26 cellular contexts compared by ENCODE assay signal in genomic region chr12:123004287-123004686, GRCh38.
"Had no signal": no experiment of that assay in that cellular context is flagged by ENCODE, and none has a peak within 500 bp of the region (broad histone marks: within the 10 kb centered on the region; RNA-seq: fewer than 3 reads in every experiment).

No MANE protein-coding gene starts in this region.

- DNase-seq: heart right ventricle; hippocampal formation; kidney glomerular epithelial cell; left cardiac atrium; lower lobe of right lung; mammary epithelial cell; mesenchymal stem cell; retina; right lobe of liver; stimulated activated CD4-positive, alpha-beta T cell treated with anti-CD3 and anti-CD28 coated beads, Interleukin-1b, Interleukin-23, amount 100 ng/mL, for 48 hours; stimulated activated CD4-positive, alpha-beta T cell treated with anti-CD3 and anti-CD28 coated beads, Interleukin-2, amount 100 ng/mL, for 48 hours; stimulated activated CD4-positive, alpha-beta T cell treated with anti-CD3 and anti-CD28 coated beads, Interleukin-4, amount 100 ng/mL, for 4 hours; stimulated activated CD8-positive, alpha-beta memory T cell treated with anti-CD3 and anti-CD28 coated beads, Interleukin-4, amount 100 ng/mL, for 48 hours; stimulated activated naive B cell treated with anti-CD40 and anti-IgM and Interleukin-4, amounts not matched to agents 10 μg/mL and 1 μg/mL and 100 μg/mL, for 72 hours; stimulated activated naive CD8-positive, alpha-beta T cell treated with anti-CD3 and anti-CD28 coated beads, Interleukin-15, Interleukin-2, amounts not matched to agents 100 U/mL and 50 U/mL, for 24 hours; stomach; testis; thyroid gland had no signal

- H3K36me3 ChIP-seq: neural progenitor cell, prostate gland had no signal

- H2AFZ ChIP-seq: neural progenitor cell had no signal

- H3K27me3 ChIP-seq: heart right ventricle, neural progenitor cell, pancreas, right lobe of liver, stomach, testis, thyroid gland, vagina had no signal

- H3K27ac ChIP-seq: heart right ventricle, lower lobe of right lung, neural progenitor cell, pancreas, prostate gland, right lobe of liver, stomach, testis, thyroid gland, vagina had no signal

- H3K9me3 ChIP-seq: heart right ventricle, lower lobe of right lung, pancreas, prostate gland, right lobe of liver, stomach, testis, thyroid gland, vagina had no signal

- FAIRE-seq: keratinocyte, pancreas had no signal

- ATAC-seq: left cardiac atrium; left lobe of liver; lower lobe of right lung; naive thymus-derived CD8-positive, alpha-beta T cell; pancreas; right lobe of liver; stimulated activated naive B cell treated with anti-CD40 and anti-IgM and Interleukin-4, amounts not matched to agents 10 μg/mL and 1 μg/mL and 100 μg/mL, for 72 hours; stimulated activated naive CD8-positive, alpha-beta T cell treated with anti-CD3 and anti-CD28 coated beads, Interleukin-15, Interleukin-2, amounts not matched to agents 100 U/mL and 50 U/mL, for 24 hours had no signal

- H3K4me3 ChIP-seq: heart right ventricle, lower lobe of right lung, neural progenitor cell, pancreas, prostate gland, right lobe of liver, smooth muscle cell, stomach, testis, thyroid gland, vagina had no signal

- H3K9ac ChIP-seq: neural progenitor cell had no signal

- H3K4me2 ChIP-seq: neural progenitor cell, smooth muscle cell had no signal

- H3K4me1 ChIP-seq: heart right ventricle, lower lobe of right lung, pancreas, prostate gland, stomach, testis, thyroid gland, vagina had no signal
